In genomic region chr1:13751458-13751871, GRCh38 we compare ENCODE assay signal across 9 cellular contexts. TPM values are rescaled to one million over a fixed set of nuclear protein-coding genes. Genes with fewer than 3 reads are reported as not detected.
DNase-seq lines count a peak whose midpoint lies in the region; ATAC-seq and TF ChIP-seq lines count a peak whose summit lies in the region.
"Had no signal": no experiment of that assay in that cellular context is flagged by ENCODE, and none has a peak within 500 bp of the region (broad histone marks: within the 10 kb centered on the region; RNA-seq: fewer than 3 reads in every experiment).

No MANE protein-coding gene starts in this region.

- peak overlapping the region; percentile 69; the same call in 1 of the 2 replicates for H3K4me2 ChIP-seq in KMS-11
- no peak overlapping the region for H3K4me2 ChIP-seq in mesendoderm (ENCODE audit: low read length)

- H3K36me3 Mint-ChIP-seq in activated naive CD4-positive, alpha-beta T cell treated with anti-CD3 and anti-CD28 coated beads, Interleukin-2, amount 10 ng/mL, durations not matched to agents 7 days and 5 days: peaks cover 35% of the 10 kb centered on the region
- peaks cover 62% of the 10 kb centered on the region for H3K36me3 Mint-ChIP-seq in effector memory CD8-positive, alpha-beta T cell (ENCODE audit: insufficient read depth)

- CTCF ChIA-PET in activated naive CD4-positive, alpha-beta T cell treated with anti-CD3 and anti-CD28 coated beads, Interleukin-2, amount 10 ng/mL, durations not matched to agents 7 days and 5 days (lab: Charles Lee): interaction anchor here (0.6 to 0.7 kb wide), 2 partner anchors 72 to 1055 kb away, joined by 3 read pairs; no protein-coding TSS in a partner anchor

- H3K18ac ChIP-seq in mesendoderm (ENCODE audit: low read length): no peak overlapping the region

- peaks cover 4% of the 10 kb centered on the region for H3K27me3 Mint-ChIP-seq in activated naive CD4-positive, alpha-beta T cell treated with anti-CD3 and anti-CD28 coated beads, Interleukin-2, amount 10 ng/mL, durations not matched to agents 7 days and 5 days
- H3K27me3 Mint-ChIP-seq in effector memory CD8-positive, alpha-beta T cell: no peaks in the 10 kb centered on the region

- no peak overlapping the region for H2AK5ac ChIP-seq in mesendoderm (ENCODE audit: low read length)

- TF ChIP-seq EP300 in suprapubic skin (IDR thresholded peaks at IDR 0.05): no peak
- no peak for TF ChIP-seq EP300 in tibial nerve (IDR thresholded peaks at IDR 0.05)

- peaks cover 63% of the 10 kb centered on the region for H3K4me1 Mint-ChIP-seq in activated naive CD4-positive, alpha-beta T cell treated with anti-CD3 and anti-CD28 coated beads, Interleukin-2, amount 10 ng/mL, durations not matched to agents 7 days and 5 days
- H3K4me1 Mint-ChIP-seq in effector memory CD8-positive, alpha-beta T cell (ENCODE audit: low read depth in 2 of 2): peaks cover 49 to 59% of the 10 kb centered on the region in 2 donors

- 53% methylated on average over 5 of the region's 5 CpGs for WGBS in suprapubic skin
- WGBS in tibial nerve, 2 donors: 72 to 81% methylated on average over 5 of the region's 5 CpGs
- no CpG with 5 or more reads among the region's 5 CpGs for WGBS in mesendoderm (ENCODE audit: extremely low coverage, insufficient coverage, low lambda C conversion rate)

- no peak overlapping the region for H2AFZ ChIP-seq in KMS-11 (ENCODE audit: low read depth)

- peak overlapping the region; percentile 3 for H3K4me3 Mint-ChIP-seq in activated naive CD4-positive, alpha-beta T cell treated with anti-CD3 and anti-CD28 coated beads, Interleukin-2, amount 10 ng/mL, durations not matched to agents 7 days and 5 days
- H3K4me3 Mint-ChIP-seq in effector memory CD8-positive, alpha-beta T cell: peak overlapping the region; percentile 95 to 97

- H3K36me3 ChIP-seq in KMS-11 (ENCODE audit: insufficient read depth) (no peaks in the 10 kb centered on the region; the same call in 1 of the 2 replicates), suprapubic skin (peaks cover 7% of the 10 kb centered on the region), tibial nerve (no peaks in the 10 kb centered on the region), mesendoderm (ENCODE audit: control insufficient read depth, insufficient read depth, low read length) (peaks cover 3% of the 10 kb centered on the region)
- H3K36me3 ChIP-seq: Peyer's patch had no signal

- DNase-seq in activated naive CD4-positive, alpha-beta T cell treated with anti-CD3 and anti-CD28 coated beads, Interleukin-2, amount 10 ng/mL, durations not matched to agents 7 days and 5 days: no peak
- DNase-seq in activated naive CD4-positive, alpha-beta T cell (lab: John Stamatoyannopoulos, UW): no peak
- no peak for DNase-seq in effector memory CD8-positive, alpha-beta T cell
- DNase-seq in suprapubic skin (ENCODE audit: low spot score in 2 of 2) (no peak), tibial nerve (ENCODE audit: low spot score in 2 of 2) (no peak), mesendoderm (no peak)
- DNase-seq: Peyer's patch had no signal

- peaks cover 69% of the 10 kb centered on the region for H3K79me2 ChIP-seq in KMS-11 (ENCODE audit: insufficient read depth, low read depth)
- peaks cover 27% of the 10 kb centered on the region for H3K79me2 ChIP-seq in mesendoderm (ENCODE audit: control insufficient read depth, insufficient read depth, low read length)

- H3K4me3 ChIP-seq in KMS-11 (IDR thresholded peaks at IDR 0.05; ENCODE audit: insufficient read depth, low read depth, low read length) (no peak overlapping the region), suprapubic skin (peak overlapping the region; percentile 90), tibial nerve (no peak overlapping the region), mesendoderm (ENCODE audit: low read length) (no peak overlapping the region)

- TF ChIP-seq CTCF in KMS-11 (conservative IDR thresholded peaks at IDR 0.05; ENCODE audit: low read depth, low read length) (no peak), suprapubic skin (IDR thresholded peaks at IDR 0.05) (no peak), tibial nerve (IDR thresholded peaks at IDR 0.05) (no peak)

- H3K9ac ChIP-seq in KMS-11 (no peak overlapping the region), mesendoderm (ENCODE audit: low read length) (no peak overlapping the region)

- H3K27ac Mint-ChIP-seq in activated naive CD4-positive, alpha-beta T cell treated with anti-CD3 and anti-CD28 coated beads, Interleukin-2, amount 10 ng/mL, durations not matched to agents 7 days and 5 days: no peak overlapping the region
- peak overlapping the region in 1 of 2 donors; percentile 98 for H3K27ac Mint-ChIP-seq in effector memory CD8-positive, alpha-beta T cell

- TF ChIP-seq POLR2A in suprapubic skin (IDR thresholded peaks at IDR 0.05) (no peak), tibial nerve (IDR thresholded peaks at IDR 0.05) (no peak)

- ATAC-seq in effector memory CD8-positive, alpha-beta T cell (replicated peaks): no peak
- no peak for ATAC-seq in HG03469 (IDR thresholded peaks at IDR 0.05; ENCODE audit: unreplicated experiment)

- no peaks in the 10 kb centered on the region for H3K27me3 ChIP-seq in KMS-11 (ENCODE audit: insufficient read depth, low read depth)
- H3K27me3 ChIP-seq in suprapubic skin: no peaks in the 10 kb centered on the region
- no peaks in the 10 kb centered on the region for H3K27me3 ChIP-seq in tibial nerve
- H3K27me3 ChIP-seq in mesendoderm (ENCODE audit: insufficient read depth, low read length, poor library complexity): no peaks in the 10 kb centered on the region
- H3K27me3 ChIP-seq: Peyer's patch had no signal

- H4K5ac ChIP-seq in mesendoderm (ENCODE audit: low read length): no peak overlapping the region

- H3K27ac ChIP-seq in KMS-11 (no peak overlapping the region), suprapubic skin (no peak overlapping the region), tibial nerve (no peak overlapping the region), mesendoderm (ENCODE audit: low read depth, low read length) (no peak overlapping the region)
- H3K27ac ChIP-seq: Peyer's patch had no signal

- H3K9me3 Mint-ChIP-seq in activated naive CD4-positive, alpha-beta T cell treated with anti-CD3 and anti-CD28 coated beads, Interleukin-2, amount 10 ng/mL, durations not matched to agents 7 days and 5 days: no peaks in the 10 kb centered on the region
- H3K9me3 Mint-ChIP-seq in effector memory CD8-positive, alpha-beta T cell: no peaks in the 10 kb centered on the region

- no peak overlapping the region for H2BK5ac ChIP-seq in mesendoderm (ENCODE audit: low read length)

- H2BK120ac ChIP-seq in mesendoderm (ENCODE audit: low read depth, low read length): no peak overlapping the region

- no peak overlapping the region for H3K4ac ChIP-seq in mesendoderm (ENCODE audit: low read depth, low read length)

- H3K79me1 ChIP-seq in mesendoderm (ENCODE audit: low read length): peaks cover 19% of the 10 kb centered on the region

- no peak overlapping the region for H3K56ac ChIP-seq in mesendoderm (ENCODE audit: low read length)

- peaks cover 53% of the 10 kb centered on the region for H3K4me1 ChIP-seq in KMS-11 (ENCODE audit: low read depth, poor library complexity, severe bottlenecking)
- H3K4me1 ChIP-seq in suprapubic skin: peaks cover 56% of the 10 kb centered on the region
- peaks cover 0 to 66% (median 29%) of the 10 kb centered on the region in 4 donors for H3K4me1 ChIP-seq in tibial nerve
- H3K4me1 ChIP-seq in mesendoderm (ENCODE audit: control insufficient read depth, low read depth, low read length): no peaks in the 10 kb centered on the region

- H3K9me3 ChIP-seq in suprapubic skin: no peaks in the 10 kb centered on the region
- no peaks in the 10 kb centered on the region for H3K9me3 ChIP-seq in tibial nerve
- H3K9me3 ChIP-seq: Peyer's patch had no signal

- no peak overlapping the region for H4K8ac ChIP-seq in mesendoderm (ENCODE audit: low read depth, low read length)

- no peak overlapping the region for H3K23ac ChIP-seq in mesendoderm (ENCODE audit: low read length)

- peaks cover 22% of the 10 kb centered on the region; the same call in 1 of the 2 replicates for H4K20me1 ChIP-seq in KMS-11 (ENCODE audit: insufficient read depth)

- H2BK15ac ChIP-seq in mesendoderm (replicated peaks; ENCODE audit: low read depth): no peak overlapping the region

RNA-seq across cellular contexts. Expression of gene PRDM2, which starts 51.5 kb away (rescaled TPM):
- total RNA-seq in suprapubic skin: 10 to 100 TPM; 54.4 to 99.1 (median 63.1) TPM
- 10 to 100 TPM; 26.4 to 48.8 (median 46.5) TPM for total RNA-seq in tibial nerve
- 18.0 TPM for polyA plus RNA-seq in mesendoderm (2013, experiment 1 of 2)
- polyA plus RNA-seq in mesendoderm (2013, experiment 2 of 2): 18.3 TPM
